Comparison of ENCODE assay signal across 21 cellular contexts in genomic region chr2:25835906-25836305, GRCh38.
"Had no signal": no experiment of that assay in that cellular context is flagged by ENCODE, and none has a peak within 500 bp of the region (broad histone marks: within the 10 kb centered on the region; RNA-seq: fewer than 3 reads in every experiment).

No MANE protein-coding gene starts in this region.

- H3K27me3 ChIP-seq: MG63, SJSA1 had no signal

- H3K4me1 ChIP-seq: SJSA1 had no signal

- H3K4me3 ChIP-seq: MG63, SJSA1, SK-N-MC had no signal

- DNase-seq: KBM-7, MG63, NCI-H1092, NCI-H1105 treated with DMSO at 0.1 percent for 48 hours, NCI-H1417 treated with DMSO at 0.1 percent for 48 hours, NCI-H146, NCI-H1694 treated with DMSO at 0.1 percent for 48 hours, NCI-H1930, NCI-H2081, NCI-H2171, NCI-H226, NCI-H446, NCI-H510A, NCI-H524 treated with DMSO at 0.1 percent for 48 hours, NCI-H69, NCI-H774, Right ventricle myocardium superior, RPMI8226, SIG-M5 had no signal
